Comparison of ENCODE assay signal across 9 cellular contexts in genomic region chr5:10351882-10352395, GRCh38. TPM values are rescaled to one million over a fixed set of nuclear protein-coding genes. Genes with fewer than 3 reads are reported as not detected.
DNase-seq lines count a peak whose midpoint lies in the region; ATAC-seq and TF ChIP-seq lines count a peak whose summit lies in the region.
"Had no signal": no experiment of that assay in that cellular context is flagged by ENCODE, and none has a peak within 500 bp of the region (broad histone marks: within the 10 kb centered on the region; RNA-seq: fewer than 3 reads in every experiment).

No MANE protein-coding gene starts in this region.

- intact Hi-C loops in left ventricle myocardium inferior (cut with micrococcal nuclease) = loop anchor here (10.0 kb wide), 1 partner anchor 413 kb away; the partner anchor contains the start of gene DAP
- intact Hi-C loops in cardiac septum (cut with DNase I) = loop anchor here (1.0 to 5.0 kb wide), 4 partner anchors 20 to 100 kb away; partner anchors contain the start of gene CCT5
- intact Hi-C loops in left colon (cut with DNase I, micrococcal nuclease) = no loop called here

- H3K9me3 ChIP-seq in left ventricle myocardium inferior (replicated peaks) = no peaks in the 10 kb centered on the region

- TF ChIP-seq CTCF in left ventricle myocardium inferior (IDR thresholded peaks at IDR 0.05; ENCODE audit: borderline replicate concordance) (no peak), type B pancreatic cell (conservative IDR thresholded peaks at IDR 0.05) (no peak)

- no peaks in the 10 kb centered on the region for H3K36me3 ChIP-seq in left ventricle myocardium inferior

- no peak for ATAC-seq in activated T-helper 17 cell treated with anti-CD3 and anti-CD28 coated beads, Interleukin-2, amount 50 U/mL, for 72 hours (replicated peaks)
- no peak for ATAC-seq in memory B cell (ENCODE audit: low read depth)
- no peak for ATAC-seq in HG02642 (IDR thresholded peaks at IDR 0.05; ENCODE audit: poor library complexity, unreplicated experiment)
- ATAC-seq in left colon = no peak

- no peaks in the 10 kb centered on the region for H3K27me3 Mint-ChIP-seq in activated T-helper 17 cell treated with anti-CD3 and anti-CD28 coated beads, Interleukin-2, amount 50 U/mL, for 72 hours
- H3K27me3 Mint-ChIP-seq in memory B cell (no peaks in the 10 kb centered on the region), type B pancreatic cell (no peaks in the 10 kb centered on the region)

- H3K4me3 Mint-ChIP-seq in activated T-helper 17 cell treated with anti-CD3 and anti-CD28 coated beads, Interleukin-2, amount 50 U/mL, for 72 hours = peak overlapping the region; percentile 100
- H3K4me3 Mint-ChIP-seq in memory B cell (peak overlapping the region; percentile 46), type B pancreatic cell (peak overlapping the region; percentile 93)

- H3K36me3 Mint-ChIP-seq in activated T-helper 17 cell treated with anti-CD3 and anti-CD28 coated beads, Interleukin-2, amount 50 U/mL, for 72 hours (ENCODE audit: low read depth) = peaks cover 26% of the 10 kb centered on the region
- no peaks in the 10 kb centered on the region for H3K36me3 Mint-ChIP-seq in memory B cell
- H3K36me3 Mint-ChIP-seq in type B pancreatic cell = no peaks in the 10 kb centered on the region

- H3K9me3 Mint-ChIP-seq in activated T-helper 17 cell treated with anti-CD3 and anti-CD28 coated beads, Interleukin-2, amount 50 U/mL, for 72 hours = no peaks in the 10 kb centered on the region
- H3K9me3 Mint-ChIP-seq in memory B cell = no peaks in the 10 kb centered on the region
- H3K9me3 Mint-ChIP-seq in type B pancreatic cell = no peaks in the 10 kb centered on the region

- peak overlapping the region; percentile 98 for H3K27ac ChIP-seq in left ventricle myocardium inferior (replicated peaks)

- DNase-seq in left ventricle myocardium inferior (no peak), cardiac septum (ENCODE audit: low spot score) (no peak), memory B cell (ENCODE audit: low spot score in 2 of 2) (no peak), type B pancreatic cell (ENCODE audit: extremely low spot score, unreplicated experiment) (no peak), left colon (no peak)
- no peak for DNase-seq in activated CD4-positive, CD25-positive, alpha-beta regulatory T cell treated with anti-CD3 and anti-CD28 coated beads, Interleukin-2, amount 50 U/mL, for 72 hours
- DNase-seq: NCI-H524 treated with DMSO at 0.1 percent for 48 hours had no signal

- peak overlapping the region; percentile 100 for H3K27ac Mint-ChIP-seq in activated T-helper 17 cell treated with anti-CD3 and anti-CD28 coated beads, Interleukin-2, amount 50 U/mL, for 72 hours
- H3K27ac Mint-ChIP-seq in memory B cell = peak overlapping the region; percentile 78
- H3K27ac Mint-ChIP-seq in type B pancreatic cell = peak overlapping the region; percentile 98

- H3K4me3 ChIP-seq in left ventricle myocardium inferior = peak overlapping the region; percentile 85

- peaks cover 58% of the 10 kb centered on the region for H3K4me1 ChIP-seq in left ventricle myocardium inferior

- H3K27me3 ChIP-seq in left ventricle myocardium inferior (ENCODE audit: low read depth) = no peaks in the 10 kb centered on the region

- H3K4me1 Mint-ChIP-seq in activated T-helper 17 cell treated with anti-CD3 and anti-CD28 coated beads, Interleukin-2, amount 50 U/mL, for 72 hours = peaks cover 18% of the 10 kb centered on the region
- H3K4me1 Mint-ChIP-seq in memory B cell (peaks cover 14% of the 10 kb centered on the region), type B pancreatic cell (ENCODE audit: unreplicated experiment) (peaks cover 20% of the 10 kb centered on the region)

RNA-seq across cellular contexts. Expression of gene MARCHF6, which starts 1.6 kb away (rescaled TPM):
- total RNA-seq in left ventricle myocardium inferior (162 TPM), cardiac septum (142 TPM), type B pancreatic cell (ENCODE audit: low replicate concordance) (132 and 199 TPM in 2 replicates), left colon (100 to 1,000 TPM; 153 to 168 TPM)
- 100 to 1,000 TPM in 1 of 2 donors, 10 to 100 TPM in 1; 87.7 to 157 TPM for total RNA-seq in activated T-helper 17 cell treated with anti-CD3 and anti-CD28 coated beads, Interleukin-2, amount 50 U/mL, for 72 hours

RNA-seq across cellular contexts. Expression of gene CMBL, which starts 44.2 kb away (rescaled TPM):
- total RNA-seq in left ventricle myocardium inferior (50.4 TPM), cardiac septum (31.2 TPM), type B pancreatic cell (ENCODE audit: low replicate concordance) (12.1 and 32.9 TPM in 2 replicates), left colon (100 to 1,000 TPM; 172 to 182 TPM)
- total RNA-seq in activated T-helper 17 cell treated with anti-CD3 and anti-CD28 coated beads, Interleukin-2, amount 50 U/mL, for 72 hours = under 1 TPM; 0.80 to 0.82 TPM

Comparison
In these comparisons a context has a peak if more than half of its experiments do, and no peak if none do; other contexts are left out.
1. H3K4me3 Mint-ChIP-seq: peak in every context shown above with its lines; median percentile 100 in activated T-helper 17 cell treated with anti-CD3 and anti-CD28 coated beads, Interleukin-2, amount 50 U/mL, for 72 hours; 93 in type B pancreatic cell; 46 in memory B cell.
2. intact Hi-C loops: an anchor here in left ventricle myocardium inferior (10.0 kb wide) and cardiac septum (1.0 to 5.0 kb wide); none called in left colon.